Comparison of ENCODE assay signal across 13 cellular contexts in the genomic region with DNA sequence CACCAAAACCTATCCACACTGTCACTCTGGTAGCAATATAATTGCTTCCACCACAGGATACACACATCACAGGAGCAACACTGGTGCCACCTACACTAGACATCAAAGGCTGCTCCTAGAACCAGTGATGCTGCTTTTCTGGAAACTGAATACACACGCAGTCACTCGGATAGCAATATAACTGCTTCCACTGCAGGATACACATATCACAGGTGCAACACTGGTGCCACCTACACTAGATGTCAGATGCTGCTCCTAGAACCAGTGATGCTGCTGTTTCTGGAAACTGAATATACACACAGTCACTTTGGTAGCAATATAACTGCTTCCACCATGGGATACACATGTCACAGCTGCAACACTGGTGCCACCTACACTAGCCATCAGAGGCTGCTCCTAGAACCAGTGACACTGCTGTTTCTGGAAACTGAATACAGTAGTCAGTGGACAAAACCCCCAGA.
DNase-seq lines count a peak whose midpoint lies in the region; ATAC-seq, FAIRE-seq and TF ChIP-seq lines count a peak whose summit lies in the region.
"Had no signal": no experiment of that assay in that cellular context is flagged by ENCODE, and none has a peak within 500 bp of the region (broad histone marks: within the 10 kb centered on the region; RNA-seq: fewer than 3 reads in every experiment).

No MANE protein-coding gene starts in this region.

- H3K36me3 Mint-ChIP-seq in activated naive CD4-positive, alpha-beta T cell treated with anti-CD3 and anti-CD28 coated beads, Interleukin-2, amount 10 ng/mL, durations not matched to agents 7 days and 5 days: no peaks in the 10 kb centered on the region

- no peak for TF ChIP-seq CTCF in HL-60 (IDR thresholded peaks at IDR 0.05; ENCODE audit: insufficient read depth, low read length)

- H3K27me3 ChIP-seq in HL-60 (ENCODE audit: insufficient read depth, poor library complexity, severe bottlenecking): no peaks in the 10 kb centered on the region

- peak overlapping the region; percentile 81 for H3K27ac Mint-ChIP-seq in activated naive CD4-positive, alpha-beta T cell treated with anti-CD3 and anti-CD28 coated beads, Interleukin-2, amount 10 ng/mL, durations not matched to agents 7 days and 5 days

- H3K27me3 Mint-ChIP-seq in activated naive CD4-positive, alpha-beta T cell treated with anti-CD3 and anti-CD28 coated beads, Interleukin-2, amount 10 ng/mL, durations not matched to agents 7 days and 5 days: no peaks in the 10 kb centered on the region

- CTCF ChIA-PET in activated naive CD4-positive, alpha-beta T cell treated with anti-CD3 and anti-CD28 coated beads, Interleukin-2, amount 10 ng/mL, durations not matched to agents 7 days and 5 days (lab: Charles Lee): interaction anchor here (0.8 to 4.0 kb wide), 16 partner anchors 10 to 189 kb away, joined by 3 to 77 read pairs (median 4); no protein-coding TSS in a partner anchor

- peaks cover 51% of the 10 kb centered on the region for H3K4me1 Mint-ChIP-seq in activated naive CD4-positive, alpha-beta T cell treated with anti-CD3 and anti-CD28 coated beads, Interleukin-2, amount 10 ng/mL, durations not matched to agents 7 days and 5 days

- peak; percentile 71 for DNase-seq in activated effector memory CD4-positive, alpha-beta T cell treated with anti-CD3 and anti-CD28 coated beads, Interleukin-2, amount 50 U/mL, for 16 hours
- DNase-seq in activated effector memory CD4-positive, alpha-beta T cell treated with Interleukin-2 at 50 U/mL for 16 hours: no peak
- no peak for DNase-seq in HL-60 (ENCODE audit: low read depth in 1 of 2, low spot score in 1 of 2)
- peak; percentile 39 for DNase-seq in activated naive CD4-positive, alpha-beta T cell treated with anti-CD3 and anti-CD28 coated beads, Interleukin-2, amount 10 ng/mL, durations not matched to agents 7 days and 5 days
- peak; percentile 53 for DNase-seq in stimulated activated naive CD4-positive, alpha-beta T cell treated with Interleukin-2 at 50 U/mL for 16 hours (lab: John Stamatoyannopoulos, UW)
- DNase-seq in urothelium cell line (ENCODE audit: low spot score): no peak
- DNase-seq in SW 1271 (lab: John Stamatoyannopoulos, UW): no peak
- DNase-seq: effector memory CD4-positive, alpha-beta T cell; foreskin melanocyte; MM.1S; NCI-H2227 treated with DMSO at 0.1 percent for 48 hours; posterior cingulate gyrus had no signal

- peak overlapping the region; percentile 67 for H3K27ac ChIP-seq in HL-60 (replicated peaks)

- no peak for ATAC-seq in GM21576 (IDR thresholded peaks at IDR 0.05; ENCODE audit: unreplicated experiment)

- H3K4me3 Mint-ChIP-seq in activated naive CD4-positive, alpha-beta T cell treated with anti-CD3 and anti-CD28 coated beads, Interleukin-2, amount 10 ng/mL, durations not matched to agents 7 days and 5 days: no peak overlapping the region

- peaks cover 4% of the 10 kb centered on the region for H3K9me3 Mint-ChIP-seq in activated naive CD4-positive, alpha-beta T cell treated with anti-CD3 and anti-CD28 coated beads, Interleukin-2, amount 10 ng/mL, durations not matched to agents 7 days and 5 days

- H3K4me3 ChIP-seq in HL-60 (replicated peaks; ENCODE audit: insufficient read depth, low read length): no peak overlapping the region

- no peak for FAIRE-seq in urothelium cell line (lab: Jason Lieb, UNC)

Comparison
In these comparisons a context has a peak if more than half of its experiments do, and no peak if none do; other contexts are left out.
1. DNase-seq: peak in activated effector memory CD4-positive, alpha-beta T cell treated with anti-CD3 and anti-CD28 coated beads, Interleukin-2, amount 50 U/mL, for 16 hours (single experiment), activated naive CD4-positive, alpha-beta T cell treated with anti-CD3 and anti-CD28 coated beads, Interleukin-2, amount 10 ng/mL, durations not matched to agents 7 days and 5 days (single experiment) and stimulated activated naive CD4-positive, alpha-beta T cell treated with Interleukin-2 at 50 U/mL for 16 hours (single experiment); none in activated effector memory CD4-positive, alpha-beta T cell treated with Interleukin-2 at 50 U/mL for 16 hours (single experiment), HL-60 (0 of 2), urothelium cell line (single experiment) and SW 1271 (0 of 2).